ENCODE assay signal across 8 cellular contexts in genomic region chrX:120468479-120468824, GRCh38. TPM values are rescaled to one million over a fixed set of nuclear protein-coding genes. Genes with fewer than 3 reads are reported as not detected.
A peak's percentile ranks its signal among the peaks of the same experiment; 100 is the strongest.
DNase-seq lines count a peak whose midpoint lies in the region; ATAC-seq and TF ChIP-seq lines count a peak whose summit lies in the region.

No MANE protein-coding gene starts in this region.

- TF ChIP-seq POLR2A in heart left ventricle (IDR thresholded peaks at IDR 0.05) (no peak), body of pancreas (IDR thresholded peaks at IDR 0.05) (no peak)

- no peaks in the 10 kb centered on the region for H3K79me1 ChIP-seq in mesenchymal stem cell (replicated peaks; ENCODE audit: low read length, poor library complexity, severe bottlenecking)

- no peak for DNase-seq in heart left ventricle
- no peak for DNase-seq in left cardiac atrium
- DNase-seq in body of pancreas, result no peak
- peak; percentile 3 for DNase-seq in mesenchymal stem cell
- DNase-seq in upper lobe of right lung, result no peak
- DNase-seq in NCI-H2227 (lab: John Stamatoyannopoulos, UW; ENCODE audit: unreplicated experiment), result no peak
- DNase-seq in cerebellar cortex (ENCODE audit: low spot score), result no peak

- H3K4me1 ChIP-seq in heart left ventricle (peaks cover 0 to 40% (median 11%) of the 10 kb centered on the region in 12 donors), body of pancreas (peaks cover 13% of the 10 kb centered on the region), mesenchymal stem cell (ENCODE audit: control insufficient read depth, insufficient read depth, low read depth, low read length) (no peaks in the 10 kb centered on the region), upper lobe of right lung (peaks cover under 1% of the 10 kb centered on the region)

- no peaks in the 10 kb centered on the region for H3K9me3 ChIP-seq in heart left ventricle
- H3K9me3 ChIP-seq in body of pancreas, result no peaks in the 10 kb centered on the region
- H3K9me3 ChIP-seq in mesenchymal stem cell (ENCODE audit: control insufficient read depth, low read length), result no peaks in the 10 kb centered on the region
- no peaks in the 10 kb centered on the region for H3K9me3 ChIP-seq in upper lobe of right lung

- ATAC-seq in heart left ventricle (no peak), left cardiac atrium (no peak), body of pancreas (no peak), upper lobe of right lung (no peak), GM21619 (IDR thresholded peaks at IDR 0.05; ENCODE audit: unreplicated experiment) (no peak)

- no peak overlapping the region for H2BK5ac ChIP-seq in mesenchymal stem cell (ENCODE audit: low read depth, low read length, poor library complexity, severe bottlenecking)

- H3K4ac ChIP-seq in mesenchymal stem cell (ENCODE audit: low read depth in 1 of 2, low read length in 2 of 2), result peak overlapping the region in 1 of 2 experiments; percentile 61

- peak overlapping the region; percentile 83 for H2BK15ac ChIP-seq in mesenchymal stem cell (ENCODE audit: low read depth, poor library complexity, severe bottlenecking)

- WGBS in heart left ventricle, 4 donors, result 0 to 26% (median 12%) methylated on average over 2 of the region's 2 CpGs
- WGBS in body of pancreas, 2 donors, result 0% methylated on average over 2 of the region's 2 CpGs
- WGBS in mesenchymal stem cell, result 0% methylated on average over 2 of the region's 2 CpGs

- peak overlapping the region; percentile 49 for H2BK120ac ChIP-seq in mesenchymal stem cell (ENCODE audit: low read depth, low read length)

- peak overlapping the region in 1 of 2 experiments; percentile 31 for H3K23ac ChIP-seq in mesenchymal stem cell (ENCODE audit: low read length in 2 of 2)

- peak overlapping the region; percentile 68 for H4K91ac ChIP-seq in mesenchymal stem cell (ENCODE audit: low read length)

- intact Hi-C loops in heart left ventricle (cut with DNase I), result loop anchor here in 1 of 10 donors (10.0 kb wide), 1 partner anchor 214 kb away; the partner anchor contains the start of gene ZBTB33
- intact Hi-C loops in left cardiac atrium (cut with DNase I), result no loop called here
- intact Hi-C loops in body of pancreas (cut with DNase I), result no loop called here
- intact Hi-C loops in upper lobe of right lung (cut with DNase I), result no loop called here

- TF ChIP-seq CTCF in heart left ventricle (IDR thresholded peaks at IDR 0.05) (no peak), body of pancreas (IDR thresholded peaks at IDR 0.05) (no peak), upper lobe of right lung (IDR thresholded peaks at IDR 0.05) (no peak)

- H3K27ac ChIP-seq in heart left ventricle (peak overlapping the region; percentile 68 to 92 (median 88)), body of pancreas (peak overlapping the region; percentile 86 to 95 (median 92)), mesenchymal stem cell (ENCODE audit: low read length, poor library complexity, severe bottlenecking) (peak overlapping the region; percentile 90), upper lobe of right lung (peak overlapping the region; percentile 90)

- H3K4me3 ChIP-seq in heart left ventricle (peak overlapping the region; percentile 4 to 96 (median 70)), body of pancreas (peak overlapping the region; percentile 28 to 56), mesenchymal stem cell (ENCODE audit: insufficient read depth in 1 of 2, low read depth in 1 of 2, low read length in 2 of 2) (peak overlapping the region; percentile 78 to 89), upper lobe of right lung (peak overlapping the region; percentile 61)

- no peak overlapping the region for H2AK5ac ChIP-seq in mesenchymal stem cell (ENCODE audit: low read length, severe bottlenecking)

- peak overlapping the region; percentile 70 for H3K4me2 ChIP-seq in mesenchymal stem cell (ENCODE audit: low read length, poor library complexity, severe bottlenecking)

- peak overlapping the region; percentile 95 for H3K9ac ChIP-seq in mesenchymal stem cell (ENCODE audit: low read length)

- H4K8ac ChIP-seq in mesenchymal stem cell (ENCODE audit: low read length), result no peak overlapping the region

- H3K14ac ChIP-seq in mesenchymal stem cell (ENCODE audit: low read length in 2 of 2), result peak overlapping the region in 1 of 2 experiments; percentile 96

- H3K18ac ChIP-seq in mesenchymal stem cell (ENCODE audit: low read depth in 1 of 2, low read length in 2 of 2), result peak overlapping the region; percentile 43 to 78

- peak overlapping the region in 1 of 2 experiments; percentile 23 for H2BK12ac ChIP-seq in mesenchymal stem cell (ENCODE audit: low read length in 2 of 2)

- no peaks in the 10 kb centered on the region for H3K27me3 ChIP-seq in heart left ventricle
- H3K27me3 ChIP-seq in body of pancreas, result no peaks in the 10 kb centered on the region
- peaks cover 0 to 3% of the 10 kb centered on the region in 2 experiments for H3K27me3 ChIP-seq in mesenchymal stem cell (ENCODE audit: control insufficient read depth in 1 of 2, insufficient read depth in 1 of 2, low read length in 2 of 2)
- no peaks in the 10 kb centered on the region for H3K27me3 ChIP-seq in upper lobe of right lung

- H3K36me3 ChIP-seq in heart left ventricle (no peaks in the 10 kb centered on the region), body of pancreas (replicated peaks in 1 of 2; ENCODE audit: insufficient read depth in 1 of 2, low read depth in 2 of 2) (no peaks in the 10 kb centered on the region), mesenchymal stem cell (ENCODE audit: control insufficient read depth in 1 of 2, insufficient read depth in 2 of 2, low read depth in 1 of 2, low read length in 2 of 2) (no peaks in the 10 kb centered on the region), upper lobe of right lung (no peaks in the 10 kb centered on the region)

- no peak overlapping the region for H2AFZ ChIP-seq in mesenchymal stem cell (ENCODE audit: low read depth, low read length)

RNA-seq across cellular contexts. Expression of gene LAMP2, which starts 0.6 kb away (rescaled TPM):
- total RNA-seq in heart left ventricle (100 to 1,000 TPM in 1 of 9 donors, 10 to 100 TPM in 8; 58.7 to 111 (median 68.2) TPM), left cardiac atrium (10 to 100 TPM; 69.3 to 75.2 TPM), body of pancreas (10 to 100 TPM; 33.6 to 67.7 TPM), upper lobe of right lung (138 TPM)
- polyA plus RNA-seq in heart left ventricle, result 10 to 100 TPM; 15.5 to 54.8 TPM
- 171 TPM for polyA plus RNA-seq in mesenchymal stem cell (2013, experiment 1 of 2)
- 181 TPM for polyA plus RNA-seq in mesenchymal stem cell (2013, experiment 2 of 2)
